In genomic region chr2:149715005-149715592, GRCh38 we compare ENCODE assay signal across 8 cellular contexts.
DNase-seq lines count a peak whose midpoint lies in the region; ATAC-seq, FAIRE-seq and TF ChIP-seq lines count a peak whose summit lies in the region.

No MANE protein-coding gene starts in this region.

- H3K4me1 ChIP-seq in A549: no peaks in the 10 kb centered on the region

- peak; percentile 93 to 96 for ATAC-seq in A549
- ATAC-seq in HG03521 (IDR thresholded peaks at IDR 0.05; ENCODE audit: unreplicated experiment): no peak

- no peak overlapping the region for H3K4me3 ChIP-seq in A549

- POLR2A ChIA-PET in A549 (lab: Yijun Ruan, JAX): no interaction called here

- WGBS in A549 (ENCODE audit: missing lambda C conversion rate): 49% methylated on average over 3 of the region's 3 CpGs

- no peak for TF ChIP-seq POLR2A in A549 (IDR thresholded peaks at IDR 0.05; ENCODE audit: low read length)
- TF ChIP-seq POLR2A in GM12891 (IDR thresholded peaks at IDR 0.05; ENCODE audit: low read depth, low read length): no peak

- peak; percentile 66 to 71 for TF ChIP-seq RAD21 in A549 (conservative IDR thresholded peaks at IDR 0.05 in 1 of 2, IDR thresholded peaks at IDR 0.05 in 1 of 2)

- FAIRE-seq in A549 (lab: Jason Lieb, UNC) (no peak), GM12891 (lab: Jason Lieb, UNC) (no peak)

- no peaks in the 10 kb centered on the region for H3K9me3 ChIP-seq in A549

- H3K4me2 ChIP-seq in A549: no peak overlapping the region

- DNase-seq in A549 (ENCODE audit: low read depth in 1 of 2, low spot score in 1 of 2): peak; percentile 10 to 54
- no peak for DNase-seq in GM13976 (ENCODE audit: low spot score)
- peak; percentile 60 for DNase-seq in HT1080 (ENCODE audit: low read depth)
- peak; percentile 64 for DNase-seq in amniotic epithelial cell (ENCODE audit: low read depth)
- DNase-seq in lung microvascular endothelial cell (ENCODE audit: low read depth in 2 of 2): peak; percentile 54 to 56
- no peak for DNase-seq in germinal center (ENCODE audit: low spot score)
- DNase-seq in GM12891 (ENCODE audit: insufficient read length, low spot score): no peak

- CTCF ChIA-PET in A549 (lab: Yijun Ruan, JAX): interaction anchor here (1.2 to 1.5 kb wide), 4 partner anchors 11 to 116 kb away, joined by 3 to 5 read pairs (median 4); no protein-coding TSS in a partner anchor

- peak; percentile 51; the same call in 2 of the 3 replicates for TF ChIP-seq CTCF in A549 (IDR thresholded peaks at IDR 0.05)
- peak; percentile 22 for TF ChIP-seq CTCF in GM13976 (IDR thresholded peaks at IDR 0.05; ENCODE audit: borderline replicate concordance, control extremely low read depth, extremely low read depth, insufficient read depth, missing control alignments)

- in situ Hi-C loops in GM13976 (cut with MboI; ENCODE audit: low sequenced_read_pairs, unreplicated experiment): no loop called here

- H3K27ac ChIP-seq in A549: no peak overlapping the region

- no peak for TF ChIP-seq EP300 in A549 (IDR thresholded peaks at IDR 0.05)

TF ChIP-seq in A549, 52 proteins besides CTCF, POLR2A, EP300 and RAD21:
- no peak for TF ChIP-seq CHD2 (IDR thresholded peaks at IDR 0.05; ENCODE audit: low read length, partially characterized antibody)
- peak; percentile 72 for TF ChIP-seq SMC3 (IDR thresholded peaks at IDR 0.05)
- TF ChIP-seq SREBF2 (IDR thresholded peaks at IDR 0.05): no peak
- no peak for TF ChIP-seq BHLHE40 (IDR thresholded peaks at IDR 0.05; ENCODE audit: low read depth, low read length)

TF ChIP-seq in GM12891, 5 proteins besides CTCF, POLR2A, EP300 and RAD21:
- TF ChIP-seq PAX5 (IDR thresholded peaks at IDR 0.05; ENCODE audit: insufficient read depth, low read length, severe bottlenecking): no peak
- TF ChIP-seq POLR2AphosphoS5 (IDR thresholded peaks at IDR 0.05; ENCODE audit: low read depth, low read length): no peak
- no peak for TF ChIP-seq TAF1 (IDR thresholded peaks at IDR 0.05; ENCODE audit: low read depth, low read length)
- no peak for TF ChIP-seq SPI1 (IDR thresholded peaks at IDR 0.05; ENCODE audit: low read depth, low read length)
- no peak for TF ChIP-seq POU2F2 (IDR thresholded peaks at IDR 0.05; ENCODE audit: low read depth, low read length)

Comparison
In these comparisons a context has a peak if more than half of its experiments do, and no peak if none do; other contexts are left out.
1. DNase-seq: peak in A549 (2 of 2), HT1080 (single experiment), amniotic epithelial cell (single experiment) and lung microvascular endothelial cell (2 of 2); none in GM13976 (single experiment), germinal center (single experiment) and GM12891 (single experiment).